1 cellular context compared by ENCODE assay signal in genomic region chr17:5191541-5192417, GRCh38.
TF ChIP-seq lines count a peak whose summit lies in the region.

Gene ZNF594, minus strand, starts transcription at chr17:5191868. Its CDS starts 7,612 bp downstream, at chr17:5184256.

TF ChIP-seq in K562, 482 proteins besides CTCF, POLR2A, EP300 and RAD21 (continued from another document and continues in another):
- TF ChIP-seq PRMT5 (CRISPR knock-in tag; IDR thresholded peaks at IDR 0.05) (no peak), ILK (tag; IDR thresholded peaks at IDR 0.05; ENCODE audit: borderline replicate concordance, low read depth) (no peak), CREM (IDR thresholded peaks at IDR 0.05; ENCODE audit: low read depth) (peak; percentile 62), AFF1 (IDR thresholded peaks at IDR 0.05; ENCODE audit: low read depth in 1 of 2, partially characterized antibody in 2 of 2) (no peak), CREB1 (IDR thresholded peaks at IDR 0.05) (no peak), CREB1 (CRISPR knock-in tag; IDR thresholded peaks at IDR 0.05) (peak; percentile 40; the same call in 1 of the 2 replicates), MCM2 (IDR thresholded peaks at IDR 0.05; ENCODE audit: low read depth) (no peak), CTCFL (IDR thresholded peaks at IDR 0.05; ENCODE audit: borderline replicate concordance, insufficient read depth, low read depth, low read length, poor library complexity, severe bottlenecking) (peak; percentile 91), ZNF277 (CRISPR knock-in tag; IDR thresholded peaks at IDR 0.05; ENCODE audit: borderline replicate concordance) (no peak), CXXC5 (CRISPR knock-in tag; IDR thresholded peaks at IDR 0.05) (peak; percentile 82), POLR2G (IDR thresholded peaks at IDR 0.05; ENCODE audit: low read depth, low read length) (peak; percentile 95), CUX1 (CRISPR knock-in tag; IDR thresholded peaks at IDR 0.05) (no peak), ZBTB2 (IDR thresholded peaks at IDR 0.05) (no peak), ZNF274 (IDR thresholded peaks at IDR 0.05; ENCODE audit: borderline replicate concordance, low read depth, low read length) (no peak), ELF2 (CRISPR knock-in tag; IDR thresholded peaks at IDR 0.05) (peak; percentile 75; the same call in 1 of the 2 replicates), ARID3B (CRISPR knock-in tag; IDR thresholded peaks at IDR 0.05; ENCODE audit: borderline replicate concordance) (no peak), MYBL2 (IDR thresholded peaks at IDR 0.05; ENCODE audit: low read depth) (no peak), MYBL2 (CRISPR knock-in tag; IDR thresholded peaks at IDR 0.05; ENCODE audit: borderline replicate concordance) (no peak), HNRNPLL (IDR thresholded peaks at IDR 0.05; ENCODE audit: low read depth, low read length, poor library complexity, severe bottlenecking) (peak; percentile 50), IRF1 (CRISPR knock-in tag; IDR thresholded peaks at IDR 0.05; ENCODE audit: borderline replicate concordance) (no peak), GABPA (tag; conservative IDR thresholded peaks at IDR 0.05; ENCODE audit: low read depth) (peak; percentile 92), ATF7 (IDR thresholded peaks at IDR 0.05) (peak; percentile 68), RBM34 (IDR thresholded peaks at IDR 0.05; ENCODE audit: borderline replicate concordance, insufficient read depth, low read length) (no peak), ZNF395 (CRISPR knock-in tag; IDR thresholded peaks at IDR 0.05) (no peak), CBX8 (IDR thresholded peaks at IDR 0.05; ENCODE audit: borderline replicate concordance, extremely low read depth, low read depth, low read length, poor library complexity, severe bottlenecking) (no peak), JUNB (CRISPR knock-in tag; conservative IDR thresholded peaks at IDR 0.05) (no peak), ARID2 (IDR thresholded peaks at IDR 0.05) (no peak), RFX5 (IDR thresholded peaks at IDR 0.05; ENCODE audit: low read depth, low read length) (no peak), GABPB1 (CRISPR knock-in tag; IDR thresholded peaks at IDR 0.05) (peak; percentile 96), HES1 (IDR thresholded peaks at IDR 0.05; ENCODE audit: low read depth) (no peak), E2F6 (IDR thresholded peaks at IDR 0.05; ENCODE audit: borderline replicate concordance in 1 of 2, extremely low read depth in 1 of 2, insufficient read depth in 1 of 2, insufficient read length in 1 of 2, low read depth in 1 of 2, low read length in 1 of 2, poor library complexity in 1 of 2, severe bottlenecking in 1 of 2) (peak in 1 of 2 experiments; percentile 31), KLF1 (tag; IDR thresholded peaks at IDR 0.05) (no peak), BDP1 (IDR thresholded peaks at IDR 0.05; ENCODE audit: insufficient read depth, insufficient read length) (no peak), KAT7 (CRISPR knock-in tag; IDR thresholded peaks at IDR 0.05; ENCODE audit: borderline replicate concordance) (peak; percentile 57; the same call in 1 of the 2 replicates), TAF7 (tag; IDR thresholded peaks at IDR 0.05) (0 out of 2 replicates have a peak, but pooled peaks have one; percentile 22), USF1 (CRISPR knock-in tag; IDR thresholded peaks at IDR 0.05) (peak; percentile 36; the same call in 1 of the 2 replicates), MEF2D (tag; conservative IDR thresholded peaks at IDR 0.05; ENCODE audit: low read depth) (no peak)
